In the genomic region with DNA sequence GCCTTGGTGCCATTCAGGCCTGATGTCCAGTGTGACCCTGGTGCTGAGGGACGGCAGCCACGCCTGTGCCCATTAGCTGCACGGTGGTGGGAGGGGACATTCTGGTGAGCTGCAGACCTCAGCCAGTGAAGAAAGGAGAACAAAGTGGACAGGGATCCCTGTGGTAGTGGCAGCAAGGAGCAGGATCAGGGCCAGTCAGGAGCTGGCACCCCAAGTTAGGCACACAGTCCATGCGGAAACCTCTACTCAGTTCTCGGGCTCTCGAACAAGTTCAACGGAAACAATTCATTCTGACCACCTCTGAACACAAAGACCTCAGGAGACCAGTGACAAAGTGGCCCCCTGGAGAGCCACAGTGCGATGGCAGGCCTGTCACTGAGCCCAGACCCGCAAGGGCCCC, we compare ENCODE assay signal across 22 cellular contexts.
"Had no signal": no experiment of that assay in that cellular context is flagged by ENCODE, and none has a peak within 500 bp of the region (broad histone marks: within the 10 kb centered on the region; RNA-seq: fewer than 3 reads in every experiment).

No MANE protein-coding gene starts in this region.

- H3K4me3 ChIP-seq: esophagus squamous epithelium, mucosa of descending colon, right lobe of liver, stomach, thyroid gland had no signal

- H3K4me1 Mint-ChIP-seq: activated naive CD8-positive, alpha-beta T cell treated with anti-CD3 and anti-CD28 coated beads, Interleukin-2, amount 50 U/mL, for 24 hours; T-cell had no signal

- H3K27ac Mint-ChIP-seq: activated B cell treated with CpG ODN at 0.5 μM for 24 hours; activated naive CD8-positive, alpha-beta T cell treated with anti-CD3 and anti-CD28 coated beads, Interleukin-2, amount 50 U/mL, for 24 hours; dendritic cell treated with granulocyte-macrophage colony-stimulating factor and Interleukin-4, amounts not matched to agents 40 ng/mL and 50 ng/mL, for 4 days; stimulated activated memory B cell treated with anti-CD40 and anti-IgM and Interleukin-4, amounts not matched to agents 10 μg/mL and 1 μg/mL and 100 μg/mL, for 72 hours; T-cell; T-helper 2 cell treated with Interferon-gamma antibody and Interleukin-4, amounts not matched to agents 5 μg/mL and 100 μg/mL, for 36 hours had no signal

- H3K27me3 Mint-ChIP-seq: activated B cell treated with CpG ODN at 0.5 μM for 24 hours; activated naive CD8-positive, alpha-beta T cell treated with anti-CD3 and anti-CD28 coated beads, Interleukin-2, amount 50 U/mL, for 24 hours; dendritic cell treated with granulocyte-macrophage colony-stimulating factor and Interleukin-4, amounts not matched to agents 40 ng/mL and 50 ng/mL, for 4 days; natural killer cell treated with Interleukin-12 subunit alpha and Interleukin-12 subunit beta and Interleukin-15 and Interleukin-18, amount 100 ng/mL, for 72 hours; stimulated activated memory B cell treated with anti-CD40 and anti-IgM and Interleukin-4, amounts not matched to agents 10 μg/mL and 1 μg/mL and 100 μg/mL, for 72 hours; T-cell had no signal

- H3K27me3 ChIP-seq: esophagus squamous epithelium, right lobe of liver, stomach, thyroid gland had no signal

- DNase-seq: activated B cell treated with CpG ODN at 0.5 μM for 24 hours; activated gamma-delta T cell; activated naive CD4-positive, alpha-beta T cell treated with anti-CD3 and anti-CD28 coated beads, Interleukin-2, amount 50 U/mL, for 16 hours; activated naive CD8-positive, alpha-beta T cell treated with anti-CD3 and anti-CD28 coated beads, Interleukin-2, amount 50 U/mL, for 24 hours; amygdala; caudate nucleus; esophagus squamous epithelium; foreskin melanocyte; left ventricle myocardium superior; mucosa of descending colon; right lobe of liver; stimulated activated CD4-positive, alpha-beta T cell treated with anti-CD3 and anti-CD28 coated beads, Interleukin-12 subunit alpha, Interleukin-12 subunit beta, amount 100 ng/mL, for 4 hours; stimulated activated CD4-positive, alpha-beta T cell treated with anti-CD3 and anti-CD28 coated beads, Interleukin-4, amount 100 ng/mL, for 1 hour; stomach; T-cell; thyroid gland had no signal

- H3K4me3 Mint-ChIP-seq: activated B cell treated with CpG ODN at 0.5 μM for 24 hours; activated naive CD8-positive, alpha-beta T cell treated with anti-CD3 and anti-CD28 coated beads, Interleukin-2, amount 50 U/mL, for 24 hours; activated T-helper 1 cell treated with anti-CD3 and anti-CD28 coated beads, Interleukin-12 subunit alpha, Interleukin-12 subunit beta, Interleukin-2, Interleukin-4 antibody, amounts not matched to agents 30 ng/mL and 10 ng/mL and 1 ng/mL, durations not matched to agents 14 hours and 24 hours and 36 hours; dendritic cell treated with granulocyte-macrophage colony-stimulating factor and Interleukin-4, amounts not matched to agents 40 ng/mL and 50 ng/mL, for 4 days; natural killer cell treated with Interleukin-12 subunit alpha and Interleukin-12 subunit beta and Interleukin-15 and Interleukin-18, amount 100 ng/mL, for 72 hours; stimulated activated memory B cell treated with anti-CD40 and anti-IgM and Interleukin-4, amounts not matched to agents 10 μg/mL and 1 μg/mL and 100 μg/mL, for 72 hours; T-cell; T-helper 2 cell treated with Interferon-gamma antibody and Interleukin-4, amounts not matched to agents 5 μg/mL and 100 μg/mL, for 36 hours had no signal

- H3K27ac ChIP-seq: epithelial cell of prostate, esophagus squamous epithelium, right lobe of liver, stomach, thyroid gland had no signal

- H3K9me3 ChIP-seq: esophagus squamous epithelium, mucosa of descending colon, right lobe of liver, stomach, thyroid gland had no signal

- H3K4me1 ChIP-seq: esophagus squamous epithelium, right lobe of liver, stomach, thyroid gland had no signal

- ATAC-seq: activated naive CD8-positive, alpha-beta T cell treated with anti-CD3 and anti-CD28 coated beads, Interleukin-2, amount 50 U/mL, for 24 hours; mucosa of descending colon; natural killer cell treated with Interleukin-12 subunit alpha and Interleukin-12 subunit beta and Interleukin-15 and Interleukin-18, amount 100 ng/mL, for 72 hours; right lobe of liver; stimulated activated memory B cell treated with anti-CD40 and anti-IgM and Interleukin-4, amounts not matched to agents 10 μg/mL and 1 μg/mL and 100 μg/mL, for 72 hours; T-cell had no signal

- H3K9me3 Mint-ChIP-seq: activated B cell treated with CpG ODN at 0.5 μM for 24 hours; activated naive CD8-positive, alpha-beta T cell treated with anti-CD3 and anti-CD28 coated beads, Interleukin-2, amount 50 U/mL, for 24 hours; activated T-helper 1 cell treated with anti-CD3 and anti-CD28 coated beads, Interleukin-12 subunit alpha, Interleukin-12 subunit beta, Interleukin-2, Interleukin-4 antibody, amounts not matched to agents 30 ng/mL and 10 ng/mL and 1 ng/mL, durations not matched to agents 14 hours and 24 hours and 36 hours; dendritic cell treated with granulocyte-macrophage colony-stimulating factor and Interleukin-4, amounts not matched to agents 40 ng/mL and 50 ng/mL, for 4 days; natural killer cell treated with Interleukin-12 subunit alpha and Interleukin-12 subunit beta and Interleukin-15 and Interleukin-18, amount 100 ng/mL, for 72 hours; stimulated activated memory B cell treated with anti-CD40 and anti-IgM and Interleukin-4, amounts not matched to agents 10 μg/mL and 1 μg/mL and 100 μg/mL, for 72 hours; T-cell; T-helper 2 cell treated with Interferon-gamma antibody and Interleukin-4, amounts not matched to agents 5 μg/mL and 100 μg/mL, for 36 hours had no signal
